Comparison of ENCODE assay signal across 28 cellular contexts in the genomic region with DNA sequence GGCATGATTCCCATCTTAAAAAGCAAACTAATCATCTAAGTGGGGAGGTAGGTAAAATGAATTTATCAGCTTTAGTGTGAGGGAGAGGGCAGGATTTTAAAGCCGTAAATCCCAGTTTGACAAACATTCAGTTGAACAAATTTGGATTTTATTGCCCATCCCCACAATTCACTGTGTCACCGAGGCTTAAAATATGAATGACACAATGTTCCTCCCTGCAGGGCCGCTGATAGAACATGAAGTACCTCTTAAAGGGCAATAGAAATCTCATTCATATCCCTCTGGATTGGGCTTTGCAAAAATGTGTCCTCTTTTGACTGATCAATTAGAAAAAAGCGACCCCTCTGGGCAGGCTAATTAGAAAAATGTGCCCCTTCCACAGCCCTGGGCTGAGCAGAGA.
"Had no signal": no experiment of that assay in that cellular context is flagged by ENCODE, and none has a peak within 500 bp of the region (broad histone marks: within the 10 kb centered on the region; RNA-seq: fewer than 3 reads in every experiment).

No MANE protein-coding gene starts in this region.

- H3K9ac ChIP-seq: KMS-11 had no signal

- DNase-seq: activated CD4-positive, alpha-beta T cell treated with anti-CD3 and anti-CD28 coated beads for 36 hours; activated CD4-positive, alpha-beta T cell treated with anti-CD3 and anti-CD28 coated beads, Interleukin-2, amount 10 ng/mL, durations not matched to agents 7 days and 5 days; activated CD4-positive, alpha-beta T cell treated with anti-CD3 and anti-CD28 coated beads, Interleukin-2, amount 50 U/mL, for 48 hours; activated CD8-positive, alpha-beta T cell treated with anti-CD3 and anti-CD28 coated beads, Interleukin-2, amount 10 ng/mL, durations not matched to agents 7 days and 5 days; activated gamma-delta T cell; activated naive CD4-positive, alpha-beta T cell treated with Interleukin-2 at 50 U/mL for 16 hours; activated naive CD8-positive, alpha-beta T cell treated with anti-CD3 and anti-CD28 coated beads, Interleukin-2, amount 10 ng/mL, durations not matched to agents 7 days and 5 days; activated T-cell treated with anti-CD3 and anti-CD28 coated beads, Interleukin-2, amount 50 U/mL, for 24 hours; amygdala; caudate nucleus; MM.1S; MV-4-11; NCI-H1092; NCI-H1436 treated with DMSO at 0.1 percent for 48 hours; NCI-H1694 treated with DMSO at 0.1 percent for 48 hours; NCI-H2029; NCI-H345; NCI-H524 treated with DMSO at 0.1 percent for 48 hours; SHP77; SJCRH30; T1000 had no signal

- H3K27ac ChIP-seq: ascending aorta, breast epithelium, KMS-11, PC-9, RWPE1, SJCRH30, SK-N-MC had no signal

- H3K4me2 ChIP-seq: KMS-11, PC-9 had no signal

- H3K4me1 ChIP-seq: ascending aorta, breast epithelium had no signal

- H3K36me3 ChIP-seq: ascending aorta, breast epithelium, SJCRH30 had no signal

- H2AFZ ChIP-seq: PC-9 had no signal

- ATAC-seq: activated CD4-positive, alpha-beta T cell treated with anti-CD3 and anti-CD28 coated beads for 36 hours; activated CD4-positive, CD25-positive, alpha-beta regulatory T cell treated with anti-CD3 and anti-CD28 coated beads, Interleukin-2, amount 50 U/mL, for 24 hours; activated CD8-positive, alpha-beta T cell treated with anti-CD3 and anti-CD28 coated beads, Interleukin-2, amount 10 ng/mL, durations not matched to agents 7 days and 5 days had no signal

- H3K9me3 ChIP-seq: ascending aorta, breast epithelium, SJCRH30 had no signal

- H3K27me3 ChIP-seq: ascending aorta, breast epithelium, SJCRH30 had no signal

- H3K4me3 ChIP-seq: ascending aorta, breast epithelium, PC-9, SJCRH30, SK-N-MC had no signal
